Comparison of ENCODE assay signal across 12 cellular contexts in the genomic region with DNA sequence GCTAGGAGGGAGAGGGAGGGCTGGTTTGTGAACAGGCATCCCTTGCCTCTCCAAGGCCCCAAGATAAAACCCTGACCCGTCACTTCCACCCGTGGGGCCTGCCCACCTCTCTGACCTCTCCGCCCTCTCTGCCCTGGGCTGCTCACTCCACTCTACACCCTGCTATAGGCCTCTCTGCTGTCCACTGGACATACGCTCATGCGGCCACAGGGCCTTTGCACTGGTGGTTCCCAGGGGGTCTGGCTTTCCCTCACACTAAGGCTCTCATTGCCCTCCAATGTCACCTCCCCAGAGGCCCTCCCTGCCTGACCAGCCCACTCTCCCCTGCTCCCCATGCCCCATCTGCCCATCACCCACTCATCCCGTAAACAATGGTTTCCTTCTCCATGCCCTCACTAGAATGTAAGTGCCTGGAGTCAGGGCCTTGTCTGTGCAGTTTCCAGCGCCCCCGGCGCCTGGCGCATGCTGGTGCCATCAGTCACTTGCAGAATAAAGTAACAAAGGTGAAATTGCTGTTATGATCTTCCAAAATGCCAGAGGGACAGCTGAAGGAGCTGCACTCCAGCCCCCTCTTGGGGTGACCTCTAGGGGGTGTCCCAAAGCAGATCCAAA.
DNase-seq lines count a peak whose midpoint lies in the region; ATAC-seq and TF ChIP-seq lines count a peak whose summit lies in the region.
"Had no signal": no experiment of that assay in that cellular context is flagged by ENCODE, and none has a peak within 500 bp of the region (broad histone marks: within the 10 kb centered on the region; RNA-seq: fewer than 3 reads in every experiment).

No MANE protein-coding gene starts in this region.

- peak overlapping the region; percentile 92 for H3K27ac ChIP-seq in ACC112 (ENCODE audit: low read depth, low read length)
- peak overlapping the region; percentile 58 to 95 (median 82) for H3K27ac ChIP-seq in Peyer's patch
- peak overlapping the region; percentile 78 for H3K27ac ChIP-seq in fibroblast of lung (ENCODE audit: insufficient read depth, low read length)

- H4K20me1 ChIP-seq in fibroblast of lung (ENCODE audit: control insufficient read depth, extremely low read depth, insufficient read depth, low read length): no peaks in the 10 kb centered on the region

- H2AFZ ChIP-seq in ACC112 (ENCODE audit: low read length, unreplicated experiment) (no peak overlapping the region), fibroblast of lung (ENCODE audit: low read length) (no peak overlapping the region)

- TF ChIP-seq POLR2A in Peyer's patch (IDR thresholded peaks at IDR 0.05): no peak

- no peak overlapping the region for H3K4me3 Mint-ChIP-seq in progenitor cell of endocrine pancreas (ENCODE audit: low read depth)
- no peak overlapping the region for H3K4me3 Mint-ChIP-seq in activated CD8-positive, alpha-beta T cell treated with anti-CD3 and anti-CD28 coated beads, Interleukin-2, amount 10 ng/mL, durations not matched to agents 7 days and 5 days
- H3K4me3 Mint-ChIP-seq: activated CD8-positive, alpha-beta memory T cell treated with anti-CD3 and anti-CD28 coated beads, Interleukin-2, amount 10 ng/mL, durations not matched to agents 7 days and 5 days; neural crest cell had no signal

- no peak for TF ChIP-seq CTCF in Peyer's patch (IDR thresholded peaks at IDR 0.05)
- TF ChIP-seq CTCF in fibroblast of lung (conservative IDR thresholded peaks at IDR 0.05 in 1 of 2, IDR thresholded peaks at IDR 0.05 in 1 of 2; ENCODE audit: low read depth in 1 of 2, low read length in 2 of 2): no peak
- no peak for TF ChIP-seq CTCF in progenitor cell of endocrine pancreas (IDR thresholded peaks at IDR 0.05; ENCODE audit: unreplicated experiment)
- no peak for TF ChIP-seq CTCF in GM10248 (IDR thresholded peaks at IDR 0.05; ENCODE audit: control extremely low read depth, extremely low read depth, low read depth, missing control alignments)

- H3K27me3 ChIP-seq in ACC112 (ENCODE audit: insufficient read depth, low read length): no peaks in the 10 kb centered on the region
- no peaks in the 10 kb centered on the region for H3K27me3 ChIP-seq in Peyer's patch
- H3K27me3 ChIP-seq in fibroblast of lung (ENCODE audit: control insufficient read depth, insufficient read depth, low read length): no peaks in the 10 kb centered on the region

- in situ Hi-C loops in ACHN (cut with HindIII; ENCODE audit: low pct_ligation_motif_present, low pct_unique_long_range_greater_than_20kb, low sequenced_read_pairs): no loop called here

- H3K4me1 Mint-ChIP-seq in progenitor cell of endocrine pancreas (ENCODE audit: low read depth): no peaks in the 10 kb centered on the region
- H3K4me1 Mint-ChIP-seq in activated CD8-positive, alpha-beta T cell treated with anti-CD3 and anti-CD28 coated beads, Interleukin-2, amount 10 ng/mL, durations not matched to agents 7 days and 5 days (ENCODE audit: low read depth): no peaks in the 10 kb centered on the region
- H3K4me1 Mint-ChIP-seq: activated CD8-positive, alpha-beta memory T cell treated with anti-CD3 and anti-CD28 coated beads, Interleukin-2, amount 10 ng/mL, durations not matched to agents 7 days and 5 days had no signal

- ATAC-seq in activated CD8-positive, alpha-beta T cell treated with anti-CD3 and anti-CD28 coated beads, Interleukin-2, amount 10 ng/mL, durations not matched to agents 7 days and 5 days: no peak
- ATAC-seq: activated CD8-positive, alpha-beta memory T cell treated with anti-CD3 and anti-CD28 coated beads, Interleukin-2, amount 10 ng/mL, durations not matched to agents 7 days and 5 days had no signal

- H3K4me1 ChIP-seq in ACC112 (ENCODE audit: control insufficient read depth, insufficient read depth, low read length, unreplicated experiment) (peaks cover 31% of the 10 kb centered on the region), Peyer's patch (peaks cover 0 to 47% (median 14%) of the 10 kb centered on the region in 4 donors), fibroblast of lung (ENCODE audit: control insufficient read depth, extremely low read depth, insufficient read depth, low read length) (peaks cover 19% of the 10 kb centered on the region)

- CTCF ChIA-PET in activated CD8-positive, alpha-beta T cell treated with anti-CD3 and anti-CD28 coated beads, Interleukin-2, amount 10 ng/mL, durations not matched to agents 7 days and 5 days (lab: Charles Lee): no interaction called here
- CTCF ChIA-PET in GM10248 (lab: Yijun Ruan, JAX): no interaction called here

- H3K27me3 Mint-ChIP-seq in progenitor cell of endocrine pancreas: no peaks in the 10 kb centered on the region
- H3K27me3 Mint-ChIP-seq in activated CD8-positive, alpha-beta T cell treated with anti-CD3 and anti-CD28 coated beads, Interleukin-2, amount 10 ng/mL, durations not matched to agents 7 days and 5 days (ENCODE audit: low read depth): no peaks in the 10 kb centered on the region
- H3K27me3 Mint-ChIP-seq: activated CD8-positive, alpha-beta memory T cell treated with anti-CD3 and anti-CD28 coated beads, Interleukin-2, amount 10 ng/mL, durations not matched to agents 7 days and 5 days had no signal

- no peak for DNase-seq in Peyer's patch
- no peak for DNase-seq in fibroblast of lung (ENCODE audit: low read depth in 2 of 2)
- DNase-seq in progenitor cell of endocrine pancreas (ENCODE audit: low spot score, unreplicated experiment): no peak
- no peak for DNase-seq in activated CD8-positive, alpha-beta T cell treated with anti-CD3 and anti-CD28 coated beads, Interleukin-2, amount 10 ng/mL, durations not matched to agents 7 days and 5 days
- no peak for DNase-seq in GM10248 (ENCODE audit: extremely low spot score)
- no peak for DNase-seq in ACHN
- no peak for DNase-seq in activated CD4-positive, alpha-beta T cell treated with anti-CD3 and anti-CD28 coated beads for 1 hour
- DNase-seq: activated CD8-positive, alpha-beta memory T cell treated with anti-CD3 and anti-CD28 coated beads, Interleukin-2, amount 10 ng/mL, durations not matched to agents 7 days and 5 days; NCI-H748 treated with DMSO at 0.1 percent for 48 hours; T-helper 1 cell had no signal

- peaks cover 3% of the 10 kb centered on the region for H3K36me3 Mint-ChIP-seq in progenitor cell of endocrine pancreas (ENCODE audit: insufficient read depth)
- peaks cover 2% of the 10 kb centered on the region for H3K36me3 Mint-ChIP-seq in activated CD8-positive, alpha-beta T cell treated with anti-CD3 and anti-CD28 coated beads, Interleukin-2, amount 10 ng/mL, durations not matched to agents 7 days and 5 days (ENCODE audit: low read depth)
- H3K36me3 Mint-ChIP-seq: activated CD8-positive, alpha-beta memory T cell treated with anti-CD3 and anti-CD28 coated beads, Interleukin-2, amount 10 ng/mL, durations not matched to agents 7 days and 5 days had no signal

- H3K79me2 ChIP-seq in ACC112 (ENCODE audit: control insufficient read depth, insufficient read depth, low read length, unreplicated experiment): peaks cover 48% of the 10 kb centered on the region
- peaks cover 41% of the 10 kb centered on the region for H3K79me2 ChIP-seq in fibroblast of lung (ENCODE audit: control insufficient read depth, insufficient read depth, low read length)

- H3K9ac ChIP-seq in fibroblast of lung (ENCODE audit: insufficient read depth, low read length): no peak overlapping the region

- H3K9me3 Mint-ChIP-seq in progenitor cell of endocrine pancreas (ENCODE audit: low read depth): no peaks in the 10 kb centered on the region
- no peaks in the 10 kb centered on the region for H3K9me3 Mint-ChIP-seq in activated CD8-positive, alpha-beta T cell treated with anti-CD3 and anti-CD28 coated beads, Interleukin-2, amount 10 ng/mL, durations not matched to agents 7 days and 5 days (ENCODE audit: insufficient read depth)
- H3K9me3 Mint-ChIP-seq: neural crest cell had no signal

- POLR2A ChIA-PET in activated CD8-positive, alpha-beta T cell treated with anti-CD3 and anti-CD28 coated beads, Interleukin-2, amount 10 ng/mL, durations not matched to agents 7 days and 5 days (lab: Charles Lee): no interaction called here
- POLR2A ChIA-PET in GM10248 (lab: Yijun Ruan, JAX): no interaction called here

- H3K4me3 ChIP-seq in ACC112 (ENCODE audit: low read depth, low read length) (no peak overlapping the region), Peyer's patch (no peak overlapping the region), fibroblast of lung (replicated peaks in 1 of 4; ENCODE audit: control extremely low read depth in 1 of 4, insufficient read depth in 1 of 4, low read depth in 3 of 4, low read length in 4 of 4) (no peak overlapping the region)

- H3K27ac Mint-ChIP-seq in progenitor cell of endocrine pancreas: peak overlapping the region; percentile 87
- H3K27ac Mint-ChIP-seq in activated CD8-positive, alpha-beta T cell treated with anti-CD3 and anti-CD28 coated beads, Interleukin-2, amount 10 ng/mL, durations not matched to agents 7 days and 5 days: no peak overlapping the region
- H3K27ac Mint-ChIP-seq: activated CD8-positive, alpha-beta memory T cell treated with anti-CD3 and anti-CD28 coated beads, Interleukin-2, amount 10 ng/mL, durations not matched to agents 7 days and 5 days had no signal

- H3K4me2 ChIP-seq in fibroblast of lung (ENCODE audit: extremely low read depth, insufficient read depth, low read length): no peak overlapping the region

- H3K36me3 ChIP-seq in ACC112 (ENCODE audit: insufficient read depth, low read length): peaks cover 5% of the 10 kb centered on the region
- H3K36me3 ChIP-seq in Peyer's patch: peaks cover 0 to 44% (median 0%) of the 10 kb centered on the region in 3 donors
- H3K36me3 ChIP-seq in fibroblast of lung (ENCODE audit: control insufficient read depth, insufficient read depth, low read length): peaks cover 23% of the 10 kb centered on the region

- H3K9me3 ChIP-seq in Peyer's patch (no peaks in the 10 kb centered on the region), fibroblast of lung (ENCODE audit: control insufficient read depth, insufficient read depth, low read depth, low read length) (no peaks in the 10 kb centered on the region)
